Comparison of ENCODE assay signal across 8 cellular contexts in the genomic region with DNA sequence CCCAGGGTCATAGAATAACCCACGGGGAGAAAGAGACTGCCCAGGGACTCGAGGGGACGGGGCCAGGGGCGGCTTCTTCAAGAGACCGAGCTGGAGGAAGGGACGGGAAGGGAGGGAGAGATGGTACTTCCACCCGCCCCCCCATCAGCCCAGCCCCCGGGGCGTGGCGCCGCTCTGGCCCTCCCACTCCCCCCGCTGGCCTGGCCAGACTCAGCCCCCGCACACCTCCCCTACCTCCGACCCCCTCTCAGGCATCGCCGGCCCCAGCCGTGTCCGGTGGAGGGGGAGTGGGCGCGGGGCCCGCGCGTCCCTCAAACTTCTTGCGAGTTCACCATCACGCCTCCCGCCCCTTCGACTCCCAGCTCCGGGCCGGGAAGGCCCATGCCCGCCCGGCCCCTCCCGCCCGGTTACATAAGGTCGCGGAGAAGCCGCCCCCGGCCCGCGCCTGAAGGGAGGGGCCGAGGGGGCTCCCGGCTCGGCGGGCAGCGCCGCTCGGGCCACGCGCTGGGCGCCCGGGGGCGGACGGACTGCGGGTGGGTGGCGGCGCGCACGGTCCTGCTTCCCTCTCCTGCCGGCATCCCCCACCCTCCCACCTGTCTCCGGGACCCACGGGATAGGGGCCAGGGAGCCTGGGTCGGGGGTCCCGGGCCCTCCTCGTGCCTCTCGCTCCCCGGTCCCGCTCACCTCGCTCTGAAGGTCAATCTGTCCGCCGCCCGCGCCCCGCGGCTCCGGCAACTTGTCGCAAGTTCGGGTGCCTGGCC. TPM values are rescaled to one million over a fixed set of nuclear protein-coding genes. Genes with fewer than 3 reads are reported as not detected.
DNase-seq lines count a peak whose midpoint lies in the region; ATAC-seq and TF ChIP-seq lines count a peak whose summit lies in the region.

No MANE protein-coding gene starts in this region.

- H3K4me1 ChIP-seq in RWPE2 (ENCODE audit: insufficient read depth, poor library complexity, severe bottlenecking) (peaks cover 21% of the 10 kb centered on the region), foreskin keratinocyte (no peaks in the 10 kb centered on the region), stomach (peaks cover 31 to 52% (median 51%) of the 10 kb centered on the region in 4 donors)

- in situ Hi-C loops in Caki2 (cut with HindIII; ENCODE audit: low pct_unique_long_range_greater_than_20kb, low sequenced_read_pairs), result no loop called here

- TF ChIP-seq EP300 in stomach (IDR thresholded peaks at IDR 0.05), result no peak

- H3K27me3 Mint-ChIP-seq in neural crest cell (ENCODE audit: low read depth), result peaks cover 39% of the 10 kb centered on the region

- ATAC-seq in GM21360 (IDR thresholded peaks at IDR 0.05; ENCODE audit: unreplicated experiment) (peak; percentile 20), RWPE2 (ENCODE audit: low read depth) (peak; percentile 50; the same call in 2 of the 3 replicates), foreskin keratinocyte (peak; percentile 24)

- DNase-seq in Caki2 (ENCODE audit: low read depth) (peak; percentile 63), HuH-7 (ENCODE audit: low spot score) (peak; percentile 78), RWPE2 (ENCODE audit: low spot score) (no peak), foreskin keratinocyte (peak in 1 of 2 donors; percentile 58), neural crest cell (ENCODE audit: low read depth, low spot score) (peak; percentile 22), stomach (peak; percentile 83)
- DNase-seq in activated naive CD4-positive, alpha-beta T cell treated with Interleukin-2 at 50 U/mL for 16 hours, result peak; percentile 72

- H3K4me3 ChIP-seq in RWPE2 (ENCODE audit: severe bottlenecking) (peak overlapping the region; percentile 68), stomach (peak overlapping the region; percentile 55 to 88 (median 82))

- no peaks in the 10 kb centered on the region for H3K36me3 Mint-ChIP-seq in neural crest cell (ENCODE audit: low read depth)

- H3K27ac Mint-ChIP-seq in neural crest cell (ENCODE audit: unreplicated experiment), result no peak overlapping the region

- no peaks in the 10 kb centered on the region for H3K9me3 Mint-ChIP-seq in neural crest cell

- H3K27me3 ChIP-seq in RWPE2 (ENCODE audit: insufficient read depth, poor library complexity, severe bottlenecking), result no peaks in the 10 kb centered on the region
- H3K27me3 ChIP-seq in foreskin keratinocyte, result no peaks in the 10 kb centered on the region
- H3K27me3 ChIP-seq in stomach, result no peaks in the 10 kb centered on the region

- TF ChIP-seq POLR2A in stomach (IDR thresholded peaks at IDR 0.05), result no peak

- H3K36me3 ChIP-seq in RWPE2 (ENCODE audit: low read depth) (no peaks in the 10 kb centered on the region), stomach (peaks cover 0 to 7% (median 0%) of the 10 kb centered on the region in 4 donors)

- peaks cover 14% of the 10 kb centered on the region for H3K4me1 Mint-ChIP-seq in neural crest cell

- H3K27ac ChIP-seq in RWPE2 (ENCODE audit: poor library complexity, severe bottlenecking) (peak overlapping the region; percentile 66), foreskin keratinocyte (no peak overlapping the region), stomach (peak overlapping the region; percentile 89 to 98 (median 94))

- intact Hi-C loops in stomach (cut with DNase I; ENCODE audit: low total_unique reads), result no loop called here

- peak overlapping the region; percentile 62 for H3K4me3 Mint-ChIP-seq in neural crest cell

- WGBS in stomach, 5 donors, result 0 to 1% (median 0%) methylated on average over 9 to 76 of the region's 76 CpGs

- TF ChIP-seq CTCF in RWPE2 (IDR thresholded peaks at IDR 0.05; ENCODE audit: poor library complexity, severe bottlenecking) (no peak), foreskin keratinocyte (conservative IDR thresholded peaks at IDR 0.05) (no peak), neural crest cell (conservative IDR thresholded peaks at IDR 0.05) (no peak), stomach (IDR thresholded peaks at IDR 0.05) (no peak)

- H3K9me3 ChIP-seq in RWPE2 (ENCODE audit: severe bottlenecking) (no peaks in the 10 kb centered on the region), stomach (no peaks in the 10 kb centered on the region)

RNA-seq across cellular contexts. Expression of a gene that starts 0.6 kb away (rescaled TPM):
- 6.0 and 13.1 TPM in 2 replicates for total RNA-seq in Caki2 (2014; rRNA removed; shearing (Covaris generic); ENCODE audit: low replicate concordance)
- total RNA-seq in foreskin keratinocyte (3.1 and 3.6 TPM in 2 replicates), neural crest cell (1.1 and 1.3 TPM in 2 replicates), stomach (100 to 1,000 TPM in 1 of 5 donors, 10 to 100 TPM in 2, 1 to 10 TPM in 2; 6.4 to 130 (median 12.9) TPM)
- polyA plus RNA-seq in foreskin keratinocyte (4.3 and 5.3 TPM in 2 replicates), stomach (10 to 100 TPM; 12.1 to 19.5 (median 14.0) TPM)

RNA-seq across cellular contexts. Expression of a gene that starts 12.4 kb away (rescaled TPM):
- total RNA-seq in Caki2 (2014; rRNA removed; shearing (Covaris generic); ENCODE audit: low replicate concordance), result 5.8 TPM in 1 of 2 replicates, not detected in the other
- total RNA-seq in foreskin keratinocyte (not detected in 2 replicates), neural crest cell (not detected in 2 replicates), stomach (over 10,000 TPM in 1 of 5 donors, 1,000 to 10,000 TPM in 3, 100 to 1,000 TPM in 1; 101 to 32,926 (median 1,172) TPM)
- polyA plus RNA-seq in foreskin keratinocyte (not detected in 2 replicates), stomach (over 10,000 TPM in 2 of 3 donors, 1,000 to 10,000 TPM in 1; 8,432 to 48,206 (median 26,682) TPM)

RNA-seq across cellular contexts. Expression of a gene that starts 44.9 kb away (rescaled TPM):
- 2.0 and 2.8 TPM in 2 replicates for total RNA-seq in Caki2 (2014; rRNA removed; shearing (Covaris generic); ENCODE audit: low replicate concordance)
- total RNA-seq in foreskin keratinocyte (2.2 and 2.6 TPM in 2 replicates), neural crest cell (6.8 and 7.1 TPM in 2 replicates), stomach (10 to 100 TPM in 1 of 5 donors, 1 to 10 TPM in 3, under 1 TPM in 1; 0.29 to 22.2 (median 3.1) TPM)
- polyA plus RNA-seq in foreskin keratinocyte (2.7 and 2.8 TPM in 2 replicates), stomach (1 to 10 TPM; 2.9 to 4.4 (median 4.1) TPM)

RNA-seq across cellular contexts. Expression of a gene that starts 45.7 kb away (rescaled TPM):
- total RNA-seq in Caki2 (2014; rRNA removed; shearing (Covaris generic); ENCODE audit: low replicate concordance), result 0.20 TPM in 1 of 2 replicates, not detected in the other
- 0.42 and 0.61 TPM in 2 replicates for total RNA-seq in foreskin keratinocyte
- polyA plus RNA-seq in foreskin keratinocyte, result 0.18 and 0.55 TPM in 2 replicates
- total RNA-seq in neural crest cell, result 2.9 and 4.1 TPM in 2 replicates
- 10 to 100 TPM in 3 of 5 donors, 1 to 10 TPM in 2; 4.4 to 77.0 (median 27.8) TPM for total RNA-seq in stomach
- 1 to 10 TPM in 2 of 3 donors, not detected in 1; 1.9 to 4.8 TPM for polyA plus RNA-seq in stomach

RNA-seq across cellular contexts. Expression of a gene that starts 52.6 kb away (rescaled TPM):
- 264 and 306 TPM in 2 replicates for total RNA-seq in Caki2 (2014; rRNA removed; shearing (Covaris generic); ENCODE audit: low replicate concordance)
- 223 and 285 TPM in 2 replicates for total RNA-seq in foreskin keratinocyte
- 453 and 519 TPM in 2 replicates for polyA plus RNA-seq in foreskin keratinocyte
- total RNA-seq in neural crest cell, result 248 and 249 TPM in 2 replicates
- 100 to 1,000 TPM in 2 of 5 donors, 10 to 100 TPM in 3; 11.9 to 159 (median 68.7) TPM for total RNA-seq in stomach
- polyA plus RNA-seq in stomach, result 100 to 1,000 TPM; 308 to 343 (median 323) TPM

Comparison
In these comparisons a context has a peak if more than half of its experiments do, and no peak if none do; other contexts are left out.
1. RNA of a gene that starts 12.4 kb away (total RNA-seq): 101 to 32,926 TPM in stomach; 5.8 TPM in Caki2, not detected in foreskin keratinocyte and not detected in neural crest cell; every median in the first group is over 10 times any median in the second.
2. Peak in every context shown above with its lines, with median percentiles within 50 percentile points of each other: ATAC-seq.